Comparison of ENCODE assay signal across 29 cellular contexts in the genomic region with DNA sequence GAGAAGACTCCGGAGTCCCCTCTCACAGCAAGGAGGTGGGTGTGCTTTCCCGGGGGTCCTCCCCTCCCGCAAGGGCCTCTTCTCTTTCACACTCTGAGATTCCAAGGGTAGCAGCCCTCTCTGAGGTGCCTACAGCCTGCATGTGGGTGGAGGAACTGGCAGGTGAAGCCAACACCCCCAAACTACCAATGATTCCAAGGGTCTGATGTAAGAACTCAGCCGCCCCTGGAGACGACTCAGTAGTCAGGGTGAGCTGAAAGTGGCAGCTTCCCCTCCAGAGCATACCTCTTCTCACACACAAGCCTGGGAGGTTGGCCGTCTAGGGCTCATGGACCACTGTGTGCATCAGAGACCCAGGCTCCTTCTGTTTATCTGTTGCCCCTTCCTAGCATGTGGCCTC.
"Had no signal": no experiment of that assay in that cellular context is flagged by ENCODE, and none has a peak within 500 bp of the region (broad histone marks: within the 10 kb centered on the region; RNA-seq: fewer than 3 reads in every experiment).

No MANE protein-coding gene starts in this region.

- FAIRE-seq: endometrium, endothelial cell of umbilical vein had no signal

- H3K27ac ChIP-seq: ascending aorta, breast epithelium, cardiac muscle cell, colonic mucosa, epithelial cell of prostate, esophagus squamous epithelium, gastroesophageal sphincter, heart right ventricle, WERI-Rb-1 had no signal

- H3K9me3 ChIP-seq: ascending aorta, colonic mucosa had no signal

- ATAC-seq: activated CD4-positive, CD25-positive, alpha-beta regulatory T cell treated with anti-CD3 and anti-CD28 coated beads, Interleukin-2, amount 50 U/mL, for 24 hours; activated CD8-positive, alpha-beta T cell treated with anti-CD3 and anti-CD28 coated beads for 36 hours; activated T-cell treated with anti-CD3 and anti-CD28 coated beads, Interleukin-2, amount 50 U/mL, for 4 hours; activated T-helper 17 cell treated with anti-CD3 and anti-CD28 coated beads, Interleukin-2, amount 50 U/mL, for 72 hours; gastroesophageal sphincter; heart right ventricle; T-helper 17 cell had no signal

- H3K27me3 ChIP-seq: ascending aorta, cardiac muscle cell, colonic mucosa had no signal

- DNase-seq: activated B cell treated with CpG ODN at 0.5 μM for 24 hours; activated CD4-positive, alpha-beta T cell treated with anti-CD3 and anti-CD28 coated beads, Interleukin-2, amount 50 U/mL, for 1 hour; activated CD4-positive, alpha-beta T cell treated with anti-CD3 and anti-CD28 coated beads, Interleukin-2, amount 50 U/mL, for 48 hours; activated CD8-positive, alpha-beta memory T cell treated with anti-CD3 and anti-CD28 coated beads for 24 hours; activated effector memory CD4-positive, alpha-beta T cell treated with Interleukin-2 at 50 U/mL for 16 hours; activated gamma-delta T cell treated with Interleukin-2 at 50 U/mL for 16 hours; activated naive CD4-positive, alpha-beta T cell treated with Interleukin-2 at 50 U/mL for 16 hours; activated naive CD8-positive, alpha-beta T cell treated with anti-CD3 and anti-CD28 coated beads, Interleukin-2, amount 10 ng/mL, durations not matched to agents 7 days and 5 days; activated T-cell treated with anti-CD3 and anti-CD28 coated beads, Interleukin-2, amount 50 U/mL, for 4 hours; central memory CD4-positive, alpha-beta T cell; cerebellar nuclear complex; colonic mucosa; effector CD8-positive, alpha-beta T cell; esophagus squamous epithelium; foreskin melanocyte; heart right ventricle; T-helper 17 cell; T1000; WERI-Rb-1 had no signal

- H3K4me1 ChIP-seq: ascending aorta, breast epithelium, colonic mucosa, esophagus squamous epithelium, gastroesophageal sphincter, heart right ventricle had no signal

- H3K36me3 ChIP-seq: ascending aorta, breast epithelium, cardiac muscle cell, colonic mucosa, esophagus squamous epithelium, gastroesophageal sphincter, heart right ventricle, WERI-Rb-1 had no signal

- H3K4me3 ChIP-seq: ascending aorta, breast epithelium, cardiac muscle cell, colonic mucosa, esophagus squamous epithelium, gastroesophageal sphincter, heart right ventricle had no signal
